8 cellular contexts compared by ENCODE assay signal in the genomic region with DNA sequence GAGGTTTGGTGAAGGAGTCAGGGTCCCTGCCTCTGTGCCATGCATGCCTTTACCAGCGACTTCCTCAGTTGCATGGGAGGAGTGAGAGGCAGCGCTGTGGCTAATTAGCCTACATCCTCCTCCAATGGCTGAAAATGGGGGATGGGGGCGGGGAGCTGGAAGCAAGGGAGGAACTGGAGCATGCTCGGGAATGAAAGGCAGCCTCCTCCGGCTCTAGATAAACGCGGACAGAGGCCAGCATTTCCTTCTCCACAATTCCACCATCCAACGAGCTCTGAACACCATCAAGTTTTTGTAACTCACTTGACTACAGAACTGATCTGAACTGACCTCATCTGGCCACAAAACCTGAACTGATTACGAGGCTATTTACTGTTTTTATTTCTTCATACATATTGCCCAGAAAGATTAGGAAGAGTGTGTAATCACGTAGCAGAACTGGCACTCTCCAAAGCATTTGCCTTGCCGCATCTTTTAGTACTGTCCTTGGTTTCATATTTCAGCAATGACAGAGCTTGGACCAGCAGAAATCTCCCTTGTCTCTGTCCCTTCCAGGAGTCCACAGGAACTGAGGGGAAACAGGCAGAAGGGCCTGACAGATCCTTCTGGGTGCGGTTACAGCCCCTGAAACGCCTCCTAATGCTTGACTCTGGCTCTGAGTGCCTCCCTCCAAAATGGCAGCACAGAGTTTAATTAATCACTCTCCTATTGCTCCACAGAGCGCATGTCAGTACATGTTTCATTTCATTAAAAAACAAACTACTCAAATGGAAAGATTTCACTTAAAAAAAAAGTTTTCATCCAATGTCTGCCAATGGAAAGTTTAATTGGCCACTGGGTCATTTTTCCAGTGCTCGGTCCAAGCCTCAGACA. TPM values are rescaled to one million over a fixed set of nuclear protein-coding genes. Genes with fewer than 3 reads are reported as not detected.
DNase-seq lines count a peak whose midpoint lies in the region; ATAC-seq lines count a peak whose summit lies in the region.

No MANE protein-coding gene starts in this region.

- H3K27me3 Mint-ChIP-seq in T-helper 2 cell treated with Interferon-gamma antibody and Interleukin-4, amounts not matched to agents 5 μg/mL and 100 μg/mL, for 36 hours (ENCODE audit: low read depth), result no peaks in the 10 kb centered on the region

- H3K4me3 Mint-ChIP-seq in T-helper 2 cell treated with Interferon-gamma antibody and Interleukin-4, amounts not matched to agents 5 μg/mL and 100 μg/mL, for 36 hours, result no peak overlapping the region

- no peak overlapping the region for H3K27ac Mint-ChIP-seq in T-helper 2 cell treated with Interferon-gamma antibody and Interleukin-4, amounts not matched to agents 5 μg/mL and 100 μg/mL, for 36 hours

- peak overlapping the region; percentile 46 for H3K27ac ChIP-seq in angular gyrus (ENCODE audit: low read depth, low read length)

- peaks cover 33% of the 10 kb centered on the region for H3K36me3 Mint-ChIP-seq in T-helper 2 cell treated with Interferon-gamma antibody and Interleukin-4, amounts not matched to agents 5 μg/mL and 100 μg/mL, for 36 hours (ENCODE audit: low read depth)

- H3K9me3 Mint-ChIP-seq in T-helper 2 cell treated with Interferon-gamma antibody and Interleukin-4, amounts not matched to agents 5 μg/mL and 100 μg/mL, for 36 hours, result no peaks in the 10 kb centered on the region

- peaks cover 7% of the 10 kb centered on the region for H3K4me1 Mint-ChIP-seq in T-helper 2 cell treated with Interferon-gamma antibody and Interleukin-4, amounts not matched to agents 5 μg/mL and 100 μg/mL, for 36 hours (ENCODE audit: low read depth)

- intact Hi-C loops in sciatic nerve (cut with DNase I), result no loop called here

- ATAC-seq in sciatic nerve (peak; percentile 65), HG03139 (IDR thresholded peaks at IDR 0.05; ENCODE audit: unreplicated experiment) (no peak), HG03159 (IDR thresholded peaks at IDR 0.05; ENCODE audit: unreplicated experiment) (no peak)

- DNase-seq in HCEC 1CT (peak; percentile 47), iPS DF 19.7 (ENCODE audit: low read depth, low spot score) (peak; percentile 59), sciatic nerve (ENCODE audit: low spot score) (no peak), GDM1 (lab: John Stamatoyannopoulos, UW) (no peak)
- DNase-seq in T-helper 2 cell treated with Interferon-gamma antibody and Interleukin-4, amounts not matched to agents 5 μg/mL and 100 μg/mL, for 36 hours (ENCODE audit: low spot score), result no peak

RNA-seq across cellular contexts. Expression of a gene that starts 58.2 kb away (rescaled TPM):
- 11.6 TPM for total RNA-seq in sciatic nerve

Comparison
In these comparisons a context has a peak if more than half of its experiments do, and no peak if none do; other contexts are left out.
1. DNase-seq: peak in HCEC 1CT (single experiment) and iPS DF 19.7 (single experiment); none in sciatic nerve (single experiment), T-helper 2 cell treated with Interferon-gamma antibody and Interleukin-4, amounts not matched to agents 5 μg/mL and 100 μg/mL, for 36 hours (single experiment) and GDM1 (single experiment).